In genomic region chr7:23615331-23615730, GRCh38 we compare ENCODE assay signal across 28 cellular contexts.
"Had no signal": no experiment of that assay in that cellular context is flagged by ENCODE, and none has a peak within 500 bp of the region (broad histone marks: within the 10 kb centered on the region; RNA-seq: fewer than 3 reads in every experiment).

No MANE protein-coding gene starts in this region.

- H3K27ac Mint-ChIP-seq: activated CD4-positive, alpha-beta memory T cell treated with anti-CD3 and anti-CD28 coated beads for 36 hours; activated CD4-positive, alpha-beta T cell treated with anti-CD3 and anti-CD28 coated beads, Interleukin-2, amount 10 ng/mL, durations not matched to agents 24 days and 14 days; activated naive CD4-positive, alpha-beta T cell treated with anti-CD3 and anti-CD28 coated beads, Interleukin-2, amount 10 ng/mL, durations not matched to agents 7 days and 5 days; activated naive CD8-positive, alpha-beta T cell treated with anti-CD3 and anti-CD28 coated beads, Interleukin-2, amount 10 ng/mL, durations not matched to agents 7 days and 5 days; activated T-helper 1 cell treated with anti-CD3 and anti-CD28 coated beads, Interleukin-12 subunit alpha, Interleukin-12 subunit beta, Interleukin-2, Interleukin-4 antibody, amounts not matched to agents 30 ng/mL and 10 ng/mL and 1 ng/mL, durations not matched to agents 14 hours and 24 hours and 36 hours; nephron; progenitor cell of endocrine pancreas; stimulated activated effector memory CD8-positive, alpha-beta T cell treated with anti-CD3 and anti-CD28 coated beads, Interleukin-12 subunit alpha, Interleukin-12 subunit beta, amount 100 ng/mL, for 72 hours; stimulated activated naive CD8-positive, alpha-beta T cell treated with anti-CD3 and anti-CD28 coated beads, Interleukin-15, Interleukin-2, amounts not matched to agents 100 ng/mL and 50 ng/mL, for 24 hours; T-helper 17 cell had no signal

- ATAC-seq: activated CD4-positive, CD25-positive, alpha-beta regulatory T cell treated with anti-CD3 and anti-CD28 coated beads, Interleukin-2, amount 50 U/mL, for 24 hours; heart right ventricle; mucosa of descending colon; right lobe of liver; stimulated activated effector memory CD8-positive, alpha-beta T cell treated with anti-CD3 and anti-CD28 coated beads, Interleukin-12 subunit alpha, Interleukin-12 subunit beta, amount 100 ng/mL, for 72 hours; T-helper 17 cell had no signal

- H3K4me3 ChIP-seq: coronary artery, dorsolateral prefrontal cortex, heart right ventricle, left ventricle myocardium inferior, lung, mucosa of descending colon, right lobe of liver, skin epidermis, tibial artery had no signal

- H3K4me1 Mint-ChIP-seq: activated CD4-positive, alpha-beta T cell treated with anti-CD3 and anti-CD28 coated beads, Interleukin-2, amount 10 ng/mL, durations not matched to agents 24 days and 14 days; activated naive CD4-positive, alpha-beta T cell treated with anti-CD3 and anti-CD28 coated beads, Interleukin-2, amount 10 ng/mL, durations not matched to agents 7 days and 5 days; activated naive CD8-positive, alpha-beta T cell treated with anti-CD3 and anti-CD28 coated beads, Interleukin-2, amount 10 ng/mL, durations not matched to agents 7 days and 5 days; nephron; stimulated activated effector memory CD8-positive, alpha-beta T cell treated with anti-CD3 and anti-CD28 coated beads, Interleukin-12 subunit alpha, Interleukin-12 subunit beta, amount 100 ng/mL, for 72 hours; T-helper 17 cell had no signal

- H3K27me3 Mint-ChIP-seq: activated CD4-positive, alpha-beta memory T cell treated with anti-CD3 and anti-CD28 coated beads for 36 hours; activated CD4-positive, alpha-beta T cell treated with anti-CD3 and anti-CD28 coated beads, Interleukin-2, amount 10 ng/mL, durations not matched to agents 24 days and 14 days; activated naive CD4-positive, alpha-beta T cell treated with anti-CD3 and anti-CD28 coated beads, Interleukin-2, amount 10 ng/mL, durations not matched to agents 7 days and 5 days; activated naive CD8-positive, alpha-beta T cell treated with anti-CD3 and anti-CD28 coated beads, Interleukin-2, amount 10 ng/mL, durations not matched to agents 7 days and 5 days; progenitor cell of endocrine pancreas; stimulated activated naive CD8-positive, alpha-beta T cell treated with anti-CD3 and anti-CD28 coated beads, Interleukin-15, Interleukin-2, amounts not matched to agents 100 ng/mL and 50 ng/mL, for 24 hours; T-helper 17 cell had no signal

- DNase-seq: activated CD4-positive, alpha-beta memory T cell treated with anti-CD3 and anti-CD28 coated beads for 36 hours; activated CD4-positive, alpha-beta T cell treated with anti-CD3 and anti-CD28 coated beads, Interleukin-2, amount 10 ng/mL, durations not matched to agents 24 days and 14 days; activated CD8-positive, alpha-beta memory T cell treated with anti-CD3 and anti-CD28 coated beads, Interleukin-2, amount 50 U/mL, for 4 hours; activated gamma-delta T cell; activated naive CD4-positive, alpha-beta T cell treated with anti-CD3 and anti-CD28 coated beads, Interleukin-2, amount 10 ng/mL, durations not matched to agents 7 days and 5 days; activated naive CD8-positive, alpha-beta T cell treated with anti-CD3 and anti-CD28 coated beads, Interleukin-2, amount 10 ng/mL, durations not matched to agents 7 days and 5 days; activated T-cell treated with anti-CD3 and anti-CD28 coated beads, Interleukin-2, amount 50 U/mL, for 1 hour; dorsolateral prefrontal cortex; effector memory CD4-positive, alpha-beta T cell; foreskin melanocyte; heart right ventricle; left ventricle myocardium inferior; mucosa of descending colon; right lobe of liver; stimulated activated CD4-positive, alpha-beta T cell treated with anti-CD3 and anti-CD28 coated beads, Interleukin-4, amount 100 ng/mL, for 24 hours; T-helper 17 cell; T1000; tibial artery; WERI-Rb-1 had no signal

- H3K4me3 Mint-ChIP-seq: activated CD4-positive, alpha-beta memory T cell treated with anti-CD3 and anti-CD28 coated beads for 36 hours; activated CD4-positive, alpha-beta T cell treated with anti-CD3 and anti-CD28 coated beads, Interleukin-2, amount 10 ng/mL, durations not matched to agents 24 days and 14 days; activated naive CD4-positive, alpha-beta T cell treated with anti-CD3 and anti-CD28 coated beads, Interleukin-2, amount 10 ng/mL, durations not matched to agents 7 days and 5 days; activated naive CD8-positive, alpha-beta T cell treated with anti-CD3 and anti-CD28 coated beads, Interleukin-2, amount 10 ng/mL, durations not matched to agents 7 days and 5 days; activated T-helper 1 cell treated with anti-CD3 and anti-CD28 coated beads, Interleukin-12 subunit alpha, Interleukin-12 subunit beta, Interleukin-2, Interleukin-4 antibody, amounts not matched to agents 30 ng/mL and 10 ng/mL and 1 ng/mL, durations not matched to agents 14 hours and 24 hours and 36 hours; nephron; stimulated activated effector memory CD8-positive, alpha-beta T cell treated with anti-CD3 and anti-CD28 coated beads, Interleukin-12 subunit alpha, Interleukin-12 subunit beta, amount 100 ng/mL, for 72 hours; stimulated activated naive CD8-positive, alpha-beta T cell treated with anti-CD3 and anti-CD28 coated beads, Interleukin-15, Interleukin-2, amounts not matched to agents 100 ng/mL and 50 ng/mL, for 24 hours; T-helper 17 cell had no signal
